In genomic region chr17:31313982-31314787, GRCh38 we compare ENCODE assay signal across 8 cellular contexts. TPM values are rescaled to one million over a fixed set of nuclear protein-coding genes. Genes with fewer than 3 reads are reported as not detected.
DNase-seq lines count a peak whose midpoint lies in the region; ATAC-seq and TF ChIP-seq lines count a peak whose summit lies in the region.

Gene EVI2B (minus strand): TSS chr17:31314054. CDS start chr17:31305609, 8,445 bp downstream.

- H3K36me3 ChIP-seq in mammary epithelial cell (ENCODE audit: insufficient read depth, low read length) = peaks cover 2% of the 10 kb centered on the region

- H2AFZ ChIP-seq in mammary epithelial cell (ENCODE audit: low read depth, low read length) = no peak within 1 kb of the TSS

- peak within 1 kb of the TSS; percentile 44 for H3K27ac Mint-ChIP-seq in osteocyte (ENCODE audit: unreplicated experiment)

- H3K9ac ChIP-seq in mammary epithelial cell (ENCODE audit: insufficient read depth, low read length) = no peak within 1 kb of the TSS

- CTCF ChIA-PET in mammary epithelial cell (lab: Charles Lee; ENCODE audit: low non-redundant PET) = interaction anchor here (0.9 kb wide), 1 partner anchor 299 kb away, joined by 3 read pairs; no protein-coding TSS in a partner anchor

- peak within 1 kb of the TSS; percentile 87 for H3K4me2 ChIP-seq in mammary epithelial cell (ENCODE audit: insufficient read depth, low read depth, low read length)

- in situ Hi-C loops in mammary epithelial cell (cut with MboI; ENCODE audit: low sequenced_read_pairs in 2 of 2) = no loop called here

- H3K27me3 Mint-ChIP-seq in osteocyte (ENCODE audit: unreplicated experiment) = no peaks in the 10 kb centered on the region

- peaks cover 27% of the 10 kb centered on the region for H3K79me2 ChIP-seq in mammary epithelial cell (ENCODE audit: insufficient read depth, low read length)

- peaks cover 14% of the 10 kb centered on the region for H3K36me3 Mint-ChIP-seq in osteocyte (ENCODE audit: unreplicated experiment)

- H3K9me3 ChIP-seq in mammary epithelial cell (replicated peaks; ENCODE audit: insufficient read depth, low read length) = no peaks in the 10 kb centered on the region

- H3K4me3 Mint-ChIP-seq in osteocyte (ENCODE audit: unreplicated experiment) = no peak within 1 kb of the TSS

- H4K20me1 ChIP-seq in mammary epithelial cell (ENCODE audit: insufficient read depth, low read length) = no peaks in the 10 kb centered on the region

- 11% methylated on average over 3 of the region's 3 CpGs for WGBS in mammary epithelial cell (ENCODE audit: low coverage, missing lambda C conversion rate)

- peak; percentile 39 for ATAC-seq in GM18909 (IDR thresholded peaks at IDR 0.05; ENCODE audit: poor library complexity, unreplicated experiment)

- no peaks in the 10 kb centered on the region for H3K27me3 ChIP-seq in mammary epithelial cell (ENCODE audit: insufficient read depth, low read length)

- H3K4me3 ChIP-seq in mammary epithelial cell (replicated peaks in 1 of 3; ENCODE audit: insufficient read depth in 1 of 3, low read depth in 2 of 3, low read length in 3 of 3) = peak within 1 kb of the TSS in 2 of 3 experiments; percentile 40 to 57

- DNase-seq in NAMALWA (ENCODE audit: low spot score) (peak; percentile 90), mammary epithelial cell (peak; percentile 79), osteocyte (ENCODE audit: extremely low spot score, unreplicated experiment) (no peak), HK-2 (ENCODE audit: unreplicated experiment) (no peak), COLO668 (lab: John Stamatoyannopoulos, UW; ENCODE audit: unreplicated experiment) (no peak), NCI-H1436 (lab: John Stamatoyannopoulos, UW) (no peak)
- no peak for DNase-seq in stimulated activated CD8-positive, alpha-beta memory T cell treated with anti-CD3 and anti-CD28 coated beads, Interleukin-4, amount 100 ng/mL, for 48 hours

- no peaks in the 10 kb centered on the region for H3K9me3 Mint-ChIP-seq in osteocyte (ENCODE audit: unreplicated experiment)

- TF ChIP-seq CTCF in mammary epithelial cell (conservative IDR thresholded peaks at IDR 0.05 in 1 of 2, IDR thresholded peaks at IDR 0.05 in 1 of 2; ENCODE audit: extremely low read depth in 1 of 2, insufficient read depth in 1 of 2, low read depth in 1 of 2, low read length in 2 of 2) (no peak), osteocyte (IDR thresholded peaks at IDR 0.05) (no peak)

- peaks cover 11% of the 10 kb centered on the region for H3K4me1 Mint-ChIP-seq in osteocyte (ENCODE audit: unreplicated experiment)

- BruUV-seq in mammary epithelial cell (replicated peaks; lab: Mats Ljungman, UMichigan) = no TSS peak

- H3K4me1 ChIP-seq in mammary epithelial cell (ENCODE audit: insufficient read depth, low read length) = peaks cover 20% of the 10 kb centered on the region

- dilution Hi-C loops in mammary epithelial cell (cut with HindIII; ENCODE audit: low sequenced_read_pairs) = no loop called here

- H3K27ac ChIP-seq in mammary epithelial cell (ENCODE audit: insufficient read depth, low read depth, low read length) = peak within 1 kb of the TSS; percentile 72

- intact Hi-C loops in mammary epithelial cell (cut with micrococcal nuclease) = no loop called here

RNA-seq across cellular contexts. Expression of gene EVI2B, which starts in this region (rescaled TPM):
- total RNA-seq in mammary epithelial cell (1 to 10 TPM in 1 of 2 donors, under 1 TPM in 1; under 0.01 to 2.0 TPM), osteocyte (not detected in 2 replicates)
- polyA plus RNA-seq in mammary epithelial cell = 3.4 TPM
- polyA minus RNA-seq in mammary epithelial cell = 1.4 TPM

Comparison
In these comparisons a context has a peak if more than half of its experiments do, and no peak if none do; other contexts are left out.
1. DNase-seq: peak in NAMALWA (single experiment) and mammary epithelial cell (single experiment); none in osteocyte (single experiment), HK-2 (single experiment), COLO668 (single experiment), NCI-H1436 (single experiment) and stimulated activated CD8-positive, alpha-beta memory T cell treated with anti-CD3 and anti-CD28 coated beads, Interleukin-4, amount 100 ng/mL, for 48 hours (single experiment).